ENCODE assay signal across 1 cellular context in the genomic region with DNA sequence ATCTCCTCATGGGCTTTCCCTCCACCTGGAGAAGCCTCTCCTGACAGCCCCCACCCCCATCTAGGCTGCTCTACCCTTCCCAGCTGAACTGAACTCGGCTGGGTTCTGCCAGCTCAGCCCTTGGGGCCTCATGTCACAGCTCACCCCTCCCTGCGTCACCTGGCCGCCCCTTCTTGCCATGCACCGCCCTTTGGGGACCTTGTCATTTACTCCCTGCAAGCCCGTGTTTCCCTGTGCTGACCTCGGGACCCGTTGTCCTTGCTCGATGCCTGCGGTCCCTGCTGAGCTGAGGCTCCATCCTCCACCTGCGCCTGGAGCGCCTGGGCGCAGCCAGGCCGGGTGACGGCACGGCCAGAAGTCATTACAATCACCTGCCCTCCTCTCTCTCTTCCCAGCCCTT.
TF ChIP-seq lines count a peak whose summit lies in the region.

No MANE protein-coding gene starts in this region.

TF ChIP-seq in IMR-90, 13 proteins besides CTCF, POLR2A, EP300 and RAD21 (continued from another document):
- TF ChIP-seq MXI1 (IDR thresholded peaks at IDR 0.05; ENCODE audit: borderline replicate concordance, low read depth, low read length), result no peak
- TF ChIP-seq NFE2L2 (IDR thresholded peaks at IDR 0.05; ENCODE audit: low read depth, low read length), result no peak
- TF ChIP-seq MAFK (IDR thresholded peaks at IDR 0.05; ENCODE audit: low read depth, low read length), result no peak
- TF ChIP-seq CEBPB (IDR thresholded peaks at IDR 0.05; ENCODE audit: low read depth, low read length), result no peak
- TF ChIP-seq, protein P1, sequence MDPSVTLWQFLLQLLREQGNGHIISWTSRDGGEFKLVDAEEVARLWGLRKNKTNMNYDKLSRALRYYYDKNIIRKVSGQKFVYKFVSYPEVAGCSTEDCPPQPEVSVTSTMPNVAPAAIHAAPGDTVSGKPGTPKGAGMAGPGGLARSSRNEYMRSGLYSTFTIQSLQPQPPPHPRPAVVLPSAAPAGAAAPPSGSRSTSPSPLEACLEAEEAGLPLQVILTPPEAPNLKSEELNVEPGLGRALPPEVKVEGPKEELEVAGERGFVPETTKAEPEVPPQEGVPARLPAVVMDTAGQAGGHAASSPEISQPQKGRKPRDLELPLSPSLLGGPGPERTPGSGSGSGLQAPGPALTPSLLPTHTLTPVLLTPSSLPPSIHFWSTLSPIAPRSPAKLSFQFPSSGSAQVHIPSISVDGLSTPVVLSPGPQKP (IDR thresholded peaks at IDR 0.05; ENCODE audit: borderline replicate concordance, low read depth, low read length), result no peak
- TF ChIP-seq FOS (IDR thresholded peaks at IDR 0.05; ENCODE audit: low read depth, low read length), result no peak
- no peak for TF ChIP-seq CHD1 (IDR thresholded peaks at IDR 0.05; ENCODE audit: low read depth, low read length)
- TF ChIP-seq MAZ (IDR thresholded peaks at IDR 0.05; ENCODE audit: borderline replicate concordance, low read depth, low read length), result no peak
